Comparison of ENCODE assay signal across 12 cellular contexts in the genomic region with DNA sequence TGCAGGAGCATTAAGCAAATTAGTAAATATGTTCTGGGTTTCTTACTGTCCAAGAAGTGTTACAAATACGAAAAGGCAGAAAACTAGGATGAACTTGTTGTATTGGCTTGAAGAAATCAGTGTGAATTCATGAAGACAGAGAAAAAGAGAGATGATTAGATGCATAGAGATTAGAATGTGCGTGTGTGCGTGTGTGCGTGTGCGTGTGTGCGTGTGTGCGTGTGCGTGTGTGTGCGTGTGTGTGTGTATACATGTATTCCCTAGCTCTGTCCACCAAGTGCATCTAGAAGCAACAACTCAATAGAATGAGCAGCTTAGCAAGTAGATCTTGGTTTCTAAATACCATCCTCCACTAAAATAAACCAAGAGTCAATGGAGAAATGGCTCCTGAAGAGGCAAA. TPM values are rescaled to one million over a fixed set of nuclear protein-coding genes. Genes with fewer than 3 reads are reported as not detected.
"Had no signal": no experiment of that assay in that cellular context is flagged by ENCODE, and none has a peak within 500 bp of the region (broad histone marks: within the 10 kb centered on the region; RNA-seq: fewer than 3 reads in every experiment).

No MANE protein-coding gene starts in this region.

- H2AFZ ChIP-seq: GM23248, GM23338 had no signal

- H3K4me2 ChIP-seq: GM23338 had no signal

- DNase-seq: GM23248, GOT3, H7, H9, HCEC 1CT, HFFc6 had no signal

- H3K4me1 ChIP-seq: HAP-1 had no signal

- H3K36me3 ChIP-seq: HAP-1 had no signal

- H3K4me3 ChIP-seq: GM23248, GM23338, HAP-1 had no signal

- H3K9me3 ChIP-seq: HAP-1 had no signal

- ATAC-seq: GM23338, HCT116 had no signal

- H3K9ac ChIP-seq: GM23248 had no signal

- FAIRE-seq: H1, H54 had no signal

- H3K27ac ChIP-seq: GM23248 had no signal

RNA-seq across cellular contexts. Expression of gene SMIM23, which starts 41.5 kb away (rescaled TPM):
- total RNA-seq: GM23248, GM23338, H1, H4, H7, H9, HFFc6 had no signal
- polyA plus RNA-seq: GM23248, GM23338, H1 had no signal
